ENCODE assay signal across 24 cellular contexts in genomic region chr4:81049861-81050423, GRCh38. TPM values are rescaled to one million over a fixed set of nuclear protein-coding genes. Genes with fewer than 3 reads are reported as not detected.
A peak's percentile ranks its signal among the peaks of the same experiment; 100 is the strongest.
DNase-seq lines count a peak whose midpoint lies in the region; ATAC-seq and TF ChIP-seq lines count a peak whose summit lies in the region.
"Had no signal": no experiment of that assay in that cellular context is flagged by ENCODE, and none has a peak within 500 bp of the region (broad histone marks: within the 10 kb centered on the region; RNA-seq: fewer than 3 reads in every experiment).

No MANE protein-coding gene starts in this region.

- peaks cover 0 to 28% (median 0%) of the 10 kb centered on the region in 4 donors for H3K4me1 ChIP-seq in tibial nerve

- DNase-seq in G401 (ENCODE audit: low spot score), result peak; percentile 29
- DNase-seq in NCI-H69 (lab: John Stamatoyannopoulos, UW), result peak; percentile 6
- peak; percentile 31 for DNase-seq in fibroblast of peridontal ligament (ENCODE audit: extremely low read depth)
- no peak for DNase-seq in sciatic nerve (ENCODE audit: low spot score)
- no peak for DNase-seq in GM20000 (ENCODE audit: low spot score)
- no peak for DNase-seq in dedifferentiated amniotic fluid mesenchymal stem cell (ENCODE audit: extremely low spot score)
- no peak for DNase-seq in left lobe of liver (ENCODE audit: low spot score)
- DNase-seq in tibial nerve (ENCODE audit: low spot score in 2 of 2), result no peak
- DNase-seq: COR-L47, EL, GM23248, HCEC 1CT, IMR-90, Karpas-422, MG63, NCI-H1092 treated with DMSO at 0.1 percent for 48 hours, NCI-H1694, NCI-H2107, NCI-H446, NCI-H748 treated with DMSO at 0.1 percent for 48 hours, Peyer's patch, Right ventricle myocardium superior, SK-N-SH had no signal

- in situ Hi-C loops in G401 (cut with HindIII; ENCODE audit: low sequenced_read_pairs), result loop anchor here (25.0 kb wide), 1 partner anchor 688 kb away; no protein-coding TSS in a partner anchor

- 34 to 38% methylated on average over 3 of the region's 3 CpGs for WGBS in tibial nerve, 2 donors

- peak in 1 of 2 donors; percentile 52 for TF ChIP-seq EP300 in tibial nerve (IDR thresholded peaks at IDR 0.05)

- TF ChIP-seq CTCF in GM20000 (IDR thresholded peaks at IDR 0.05; ENCODE audit: extremely low read depth, missing control alignments), result no peak
- TF ChIP-seq CTCF in tibial nerve (IDR thresholded peaks at IDR 0.05), result no peak

- H3K27ac ChIP-seq in tibial nerve, result peak overlapping the region in 2 of 4 donors; percentile 39 to 54
- H3K27ac ChIP-seq: GM23248 had no signal

- H3K9me3 ChIP-seq in tibial nerve, result no peaks in the 10 kb centered on the region
- H3K9me3 ChIP-seq: MG63, Peyer's patch, SK-N-SH had no signal

- no peak overlapping the region for H3K4me3 ChIP-seq in tibial nerve
- H3K4me3 ChIP-seq: GM23248, MG63, Peyer's patch had no signal

- intact Hi-C loops in sciatic nerve (cut with DNase I), result no loop called here

- no peak for TF ChIP-seq POLR2A in tibial nerve (IDR thresholded peaks at IDR 0.05)

- no peaks in the 10 kb centered on the region for H3K36me3 ChIP-seq in tibial nerve
- H3K36me3 ChIP-seq: MG63 had no signal

- ATAC-seq in sciatic nerve, result peak; percentile 72
- ATAC-seq in left lobe of liver, result no peak

- no peaks in the 10 kb centered on the region for H3K27me3 ChIP-seq in tibial nerve
- H3K27me3 ChIP-seq: MG63, Peyer's patch had no signal

RNA-seq across cellular contexts. Expression of gene BMP3, which starts 19.4 kb away (rescaled TPM):
- total RNA-seq in G401 (2014; rRNA removed; shearing (Covaris generic)), result not detected in 2 replicates
- total RNA-seq in sciatic nerve (14.8 TPM), left lobe of liver (not detected), tibial nerve (10 to 100 TPM; 17.4 to 55.3 (median 46.9) TPM)
- total RNA-seq: A673, Right ventricle myocardium superior had no signal

Comparison
In these comparisons a context has a peak if more than half of its experiments do, and no peak if none do; other contexts are left out.
1. DNase-seq: peak in G401 (single experiment), NCI-H69 (single experiment) and fibroblast of peridontal ligament (single experiment); none in sciatic nerve (single experiment), GM20000 (single experiment), dedifferentiated amniotic fluid mesenchymal stem cell (single experiment), left lobe of liver (single experiment) and tibial nerve (0 of 2).
2. RNA of gene BMP3, which starts 19.4 kb away (total RNA-seq): 17.4 to 55.3 TPM in tibial nerve and 14.8 TPM in sciatic nerve (single experiment); not detected in G401 and not detected in left lobe of liver (single experiment); every median in the first group is over 10 times any median in the second.